Comparison of ENCODE assay signal across 1 cellular context in the genomic region with DNA sequence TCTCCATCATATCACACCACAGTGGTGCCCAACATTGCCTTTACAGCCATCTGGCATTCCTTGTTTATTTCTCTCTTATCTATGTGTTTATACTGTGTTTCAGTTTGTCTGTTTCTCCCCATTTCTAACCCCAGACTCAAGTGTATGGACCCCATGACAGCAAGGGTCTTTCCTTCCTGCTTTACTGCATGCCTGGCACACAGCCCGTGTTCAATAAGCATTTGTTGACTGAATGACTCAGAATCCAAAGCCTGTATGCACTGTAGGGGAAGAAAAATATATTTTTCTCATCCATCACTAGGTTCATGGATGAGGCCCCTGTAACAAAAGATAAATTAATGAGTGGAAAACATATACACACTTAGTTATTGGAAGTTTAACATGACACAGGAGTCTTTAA.
A peak's percentile ranks its signal among the peaks of the same experiment; 100 is the strongest.
TF ChIP-seq lines count a peak whose summit lies in the region.

No MANE protein-coding gene starts in this region.

TF ChIP-seq in HepG2, 621 proteins besides CTCF, POLR2A, EP300 and RAD21 (continued from another document):
- TF ChIP-seq, protein P1, sequence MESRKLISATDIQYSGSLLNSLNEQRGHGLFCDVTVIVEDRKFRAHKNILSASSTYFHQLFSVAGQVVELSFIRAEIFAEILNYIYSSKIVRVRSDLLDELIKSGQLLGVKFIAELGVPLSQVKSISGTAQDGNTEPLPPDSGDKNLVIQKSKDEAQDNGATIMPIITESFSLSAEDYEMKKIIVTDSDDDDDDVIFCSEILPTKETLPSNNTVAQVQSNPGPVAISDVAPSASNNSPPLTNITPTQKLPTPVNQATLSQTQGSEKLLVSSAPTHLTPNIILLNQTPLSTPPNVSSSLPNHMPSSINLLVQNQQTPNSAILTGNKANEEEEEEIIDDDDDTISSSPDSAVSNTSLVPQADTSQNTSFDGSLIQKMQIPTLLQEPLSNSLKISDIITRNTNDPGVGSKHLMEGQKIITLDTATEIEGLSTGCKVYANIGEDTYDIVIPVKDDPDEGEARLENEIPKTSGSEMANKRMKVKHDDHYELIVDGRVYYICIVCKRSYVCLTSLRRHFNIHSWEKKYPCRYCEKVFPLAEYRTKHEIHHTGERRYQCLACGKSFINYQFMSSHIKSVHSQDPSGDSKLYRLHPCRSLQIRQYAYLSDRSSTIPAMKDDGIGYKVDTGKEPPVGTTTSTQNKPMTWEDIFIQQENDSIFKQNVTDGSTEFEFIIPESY (CRISPR knock-in tag; IDR thresholded peaks at IDR 0.05), result 0 out of 2 replicates have a peak, but pooled peaks have one; percentile 9
- TF ChIP-seq, protein P2, sequence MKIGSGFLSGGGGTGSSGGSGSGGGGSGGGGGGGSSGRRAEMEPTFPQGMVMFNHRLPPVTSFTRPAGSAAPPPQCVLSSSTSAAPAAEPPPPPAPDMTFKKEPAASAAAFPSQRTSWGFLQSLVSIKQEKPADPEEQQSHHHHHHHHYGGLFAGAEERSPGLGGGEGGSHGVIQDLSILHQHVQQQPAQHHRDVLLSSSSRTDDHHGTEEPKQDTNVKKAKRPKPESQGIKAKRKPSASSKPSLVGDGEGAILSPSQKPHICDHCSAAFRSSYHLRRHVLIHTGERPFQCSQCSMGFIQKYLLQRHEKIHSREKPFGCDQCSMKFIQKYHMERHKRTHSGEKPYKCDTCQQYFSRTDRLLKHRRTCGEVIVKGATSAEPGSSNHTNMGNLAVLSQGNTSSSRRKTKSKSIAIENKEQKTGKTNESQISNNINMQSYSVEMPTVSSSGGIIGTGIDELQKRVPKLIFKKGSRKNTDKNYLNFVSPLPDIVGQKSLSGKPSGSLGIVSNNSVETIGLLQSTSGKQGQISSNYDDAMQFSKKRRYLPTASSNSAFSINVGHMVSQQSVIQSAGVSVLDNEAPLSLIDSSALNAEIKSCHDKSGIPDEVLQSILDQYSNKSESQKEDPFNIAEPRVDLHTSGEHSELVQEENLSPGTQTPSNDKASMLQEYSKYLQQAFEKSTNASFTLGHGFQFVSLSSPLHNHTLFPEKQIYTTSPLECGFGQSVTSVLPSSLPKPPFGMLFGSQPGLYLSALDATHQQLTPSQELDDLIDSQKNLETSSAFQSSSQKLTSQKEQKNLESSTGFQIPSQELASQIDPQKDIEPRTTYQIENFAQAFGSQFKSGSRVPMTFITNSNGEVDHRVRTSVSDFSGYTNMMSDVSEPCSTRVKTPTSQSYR (CRISPR knock-in tag; IDR thresholded peaks at IDR 0.05; ENCODE audit: borderline replicate concordance), result no peak
- no peak for TF ChIP-seq ZNF672 (CRISPR knock-in tag; IDR thresholded peaks at IDR 0.05)
- TF ChIP-seq, protein P3, sequence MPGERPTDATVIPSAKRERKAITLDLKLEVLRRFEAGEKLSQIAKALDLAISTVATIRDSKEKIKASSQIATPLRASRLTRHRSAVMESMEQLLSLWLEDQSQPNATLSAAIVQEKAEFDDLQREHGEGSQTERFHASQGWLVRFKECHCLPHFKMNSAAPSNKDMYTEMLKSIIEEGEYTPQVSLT (CRISPR knock-in tag; IDR thresholded peaks at IDR 0.05; ENCODE audit: borderline replicate concordance, low read depth), result no peak
- TF ChIP-seq ZNF607 (CRISPR knock-in tag; IDR thresholded peaks at IDR 0.05; ENCODE audit: borderline replicate concordance), result no peak
- no peak for TF ChIP-seq HMG20B (CRISPR knock-in tag; conservative IDR thresholded peaks at IDR 0.05)
- TF ChIP-seq TCF7 (IDR thresholded peaks at IDR 0.05; ENCODE audit: low read depth), result 0 out of 2 replicates have a peak, but pooled peaks have one; percentile 16
- no peak for TF ChIP-seq ZNF598 (CRISPR knock-in tag; IDR thresholded peaks at IDR 0.05; ENCODE audit: borderline replicate concordance)
- TF ChIP-seq ONECUT2 (CRISPR knock-in tag; IDR thresholded peaks at IDR 0.05), result peak; percentile 82; the same call in 1 of the 2 replicates
- no peak for TF ChIP-seq HNRNPL (IDR thresholded peaks at IDR 0.05; ENCODE audit: low read depth, low read length)
- no peak for TF ChIP-seq STAG1 (CRISPR knock-in tag; IDR thresholded peaks at IDR 0.05)
